ENCODE assay signal across 20 cellular contexts in genomic region chr6:33616913-33617312, GRCh38.
"Had no signal": no experiment of that assay in that cellular context is flagged by ENCODE, and none has a peak within 500 bp of the region (broad histone marks: within the 10 kb centered on the region; RNA-seq: fewer than 3 reads in every experiment).

No MANE protein-coding gene starts in this region.

- H3K27ac Mint-ChIP-seq: activated CD4-positive, alpha-beta memory T cell treated with anti-CD3 and anti-CD28 coated beads, Interleukin-2, amount 10 ng/mL, durations not matched to agents 7 days and 5 days; activated CD4-positive, alpha-beta T cell treated with anti-CD3 and anti-CD28 coated beads for 36 hours; activated naive CD8-positive, alpha-beta T cell treated with anti-CD3 and anti-CD28 coated beads, Interleukin-2, amount 10 ng/mL, durations not matched to agents 7 days and 5 days; nephron progenitor cell; stimulated activated naive B cell treated with anti-CD40 and anti-IgM and Interleukin-4, amounts not matched to agents 10 μg/mL and 1 μg/mL and 100 μg/mL, for 72 hours had no signal

- H3K4me3 Mint-ChIP-seq: activated CD4-positive, alpha-beta memory T cell treated with anti-CD3 and anti-CD28 coated beads, Interleukin-2, amount 10 ng/mL, durations not matched to agents 7 days and 5 days; activated CD4-positive, alpha-beta T cell treated with anti-CD3 and anti-CD28 coated beads for 36 hours; activated naive CD8-positive, alpha-beta T cell treated with anti-CD3 and anti-CD28 coated beads, Interleukin-2, amount 10 ng/mL, durations not matched to agents 7 days and 5 days; activated T-cell treated with anti-CD3 and anti-CD28 coated beads, Interleukin-2, amount 50 U/mL, for 4 hours; nephron progenitor cell; stimulated activated naive B cell treated with anti-CD40 and anti-IgM and Interleukin-4, amounts not matched to agents 10 μg/mL and 1 μg/mL and 100 μg/mL, for 72 hours had no signal

- DNase-seq: activated CD4-positive, alpha-beta memory T cell treated with anti-CD3 and anti-CD28 coated beads, Interleukin-2, amount 10 ng/mL, durations not matched to agents 7 days and 5 days; activated CD4-positive, alpha-beta T cell treated with anti-CD3 and anti-CD28 coated beads for 36 hours; activated gamma-delta T cell; activated naive CD8-positive, alpha-beta T cell treated with anti-CD3 and anti-CD28 coated beads, Interleukin-2, amount 10 ng/mL, durations not matched to agents 7 days and 5 days; activated T-cell treated with anti-CD3 and anti-CD28 coated beads, Interleukin-2, amount 50 U/mL, for 4 hours; aorta; foreskin keratinocyte; glutamatergic neuron; kidney glomerular epithelial cell; left ventricle myocardium superior; mesenchymal stem cell; nephron progenitor cell; occipital lobe; stimulated activated CD4-positive, alpha-beta T cell treated with anti-CD3 and anti-CD28 coated beads, Interleukin-15, amount 100 ng/mL, for 24 hours; stimulated activated CD4-positive, alpha-beta T cell treated with anti-CD3 and anti-CD28 coated beads, Interleukin-4, amount 100 ng/mL, for 1 hour; stimulated activated naive B cell treated with anti-CD40 and anti-IgM and Interleukin-4, amounts not matched to agents 10 μg/mL and 1 μg/mL and 100 μg/mL, for 72 hours; thyroid gland; WERI-Rb-1 had no signal

- ATAC-seq: activated CD4-positive, alpha-beta T cell treated with anti-CD3 and anti-CD28 coated beads for 36 hours; activated T-cell treated with anti-CD3 and anti-CD28 coated beads, Interleukin-2, amount 50 U/mL, for 4 hours; esophagus mucosa; foreskin keratinocyte; left ventricle myocardium superior; stimulated activated naive B cell treated with anti-CD40 and anti-IgM and Interleukin-4, amounts not matched to agents 10 μg/mL and 1 μg/mL and 100 μg/mL, for 72 hours had no signal

- H3K4me3 ChIP-seq: breast epithelium, thyroid gland had no signal

- H3K9me3 Mint-ChIP-seq: activated CD4-positive, alpha-beta memory T cell treated with anti-CD3 and anti-CD28 coated beads, Interleukin-2, amount 10 ng/mL, durations not matched to agents 7 days and 5 days; activated naive CD8-positive, alpha-beta T cell treated with anti-CD3 and anti-CD28 coated beads, Interleukin-2, amount 10 ng/mL, durations not matched to agents 7 days and 5 days; activated T-cell treated with anti-CD3 and anti-CD28 coated beads, Interleukin-2, amount 50 U/mL, for 4 hours; stimulated activated naive B cell treated with anti-CD40 and anti-IgM and Interleukin-4, amounts not matched to agents 10 μg/mL and 1 μg/mL and 100 μg/mL, for 72 hours had no signal

- H3K36me3 Mint-ChIP-seq: activated naive CD8-positive, alpha-beta T cell treated with anti-CD3 and anti-CD28 coated beads, Interleukin-2, amount 10 ng/mL, durations not matched to agents 7 days and 5 days; stimulated activated naive B cell treated with anti-CD40 and anti-IgM and Interleukin-4, amounts not matched to agents 10 μg/mL and 1 μg/mL and 100 μg/mL, for 72 hours had no signal

- H3K27me3 Mint-ChIP-seq: activated CD4-positive, alpha-beta T cell treated with anti-CD3 and anti-CD28 coated beads for 36 hours; stimulated activated naive B cell treated with anti-CD40 and anti-IgM and Interleukin-4, amounts not matched to agents 10 μg/mL and 1 μg/mL and 100 μg/mL, for 72 hours had no signal
